In genomic region chr6:138805431-138805830, GRCh38 we compare ENCODE assay signal across 19 cellular contexts. TPM values are rescaled to one million over a fixed set of nuclear protein-coding genes. Genes with fewer than 3 reads are reported as not detected.
DNase-seq lines count a peak whose midpoint lies in the region; ATAC-seq and TF ChIP-seq lines count a peak whose summit lies in the region.
"Had no signal": no experiment of that assay in that cellular context is flagged by ENCODE, and none has a peak within 500 bp of the region (broad histone marks: within the 10 kb centered on the region; RNA-seq: fewer than 3 reads in every experiment).

No MANE protein-coding gene starts in this region.

- H3K4me3 Mint-ChIP-seq in progenitor cell of endocrine pancreas (ENCODE audit: low read depth) = no peak overlapping the region
- H3K4me3 Mint-ChIP-seq: H9; immature natural killer cell; naive thymus-derived CD8-positive, alpha-beta T cell had no signal

- H3K27me3 ChIP-seq in neuronal stem cell (ENCODE audit: control insufficient read depth in 3 of 3, insufficient read depth in 3 of 3, low read depth in 1 of 3, low read length in 3 of 3) = no peaks in the 10 kb centered on the region
- H3K27me3 ChIP-seq: colonic mucosa had no signal

- no peak overlapping the region for H4K91ac ChIP-seq in neuronal stem cell (ENCODE audit: low read depth, low read length, poor library complexity)

- no peaks in the 10 kb centered on the region for H3K36me3 ChIP-seq in neuronal stem cell (replicated peaks in 1 of 2; ENCODE audit: control insufficient read depth in 2 of 2, insufficient read depth in 2 of 2, low read length in 2 of 2)
- H3K36me3 ChIP-seq: colonic mucosa, thoracic aorta had no signal

- no peaks in the 10 kb centered on the region for H3K4me1 Mint-ChIP-seq in progenitor cell of endocrine pancreas (ENCODE audit: low read depth)
- H3K4me1 Mint-ChIP-seq: H9, immature natural killer cell had no signal

- H3K14ac ChIP-seq in neuronal stem cell (ENCODE audit: low read length) = no peak overlapping the region

- H3K23ac ChIP-seq in neuronal stem cell (ENCODE audit: low read depth, low read length, poor library complexity) = no peak overlapping the region

- H3K4me1 ChIP-seq in neuronal stem cell (ENCODE audit: control insufficient read depth in 2 of 2, insufficient read depth in 1 of 2, low read depth in 1 of 2, low read length in 2 of 2) = no peaks in the 10 kb centered on the region
- H3K4me1 ChIP-seq: colonic mucosa had no signal

- no peak for TF ChIP-seq CTCF in progenitor cell of endocrine pancreas (IDR thresholded peaks at IDR 0.05; ENCODE audit: unreplicated experiment)

- peaks cover 0 to 1% of the 10 kb centered on the region in 2 donors for H3K9me3 ChIP-seq in neuronal stem cell (replicated peaks in 1 of 2; ENCODE audit: control insufficient read depth in 2 of 2, insufficient read depth in 1 of 2, low read depth in 1 of 2, low read length in 2 of 2)
- H3K9me3 ChIP-seq: colonic mucosa, thoracic aorta had no signal

- no CpG with 5 or more reads among the region's 2 CpGs for WGBS in neuronal stem cell (ENCODE audit: extremely low coverage in 2 of 2, insufficient read length in 2 of 2, insufficient replicate concordance in 1 of 2), 2 donors

- H2BK15ac ChIP-seq in neuronal stem cell (ENCODE audit: low read length) = no peak overlapping the region

- H3K27ac Mint-ChIP-seq in progenitor cell of endocrine pancreas = no peak overlapping the region
- H3K27ac Mint-ChIP-seq: H9; immature natural killer cell; naive thymus-derived CD8-positive, alpha-beta T cell had no signal

- no peak overlapping the region for H2AK5ac ChIP-seq in neuronal stem cell (ENCODE audit: low read depth, low read length)

- no peak overlapping the region for H3K18ac ChIP-seq in neuronal stem cell (ENCODE audit: low read length)

- H2BK5ac ChIP-seq in neuronal stem cell (ENCODE audit: low read length) = no peak overlapping the region

- H3K4me2 ChIP-seq in neuronal stem cell (ENCODE audit: insufficient read depth, low read length, poor library complexity, severe bottlenecking) = no peak overlapping the region
- H3K4me2 ChIP-seq: smooth muscle cell had no signal

- H4K8ac ChIP-seq in neuronal stem cell (ENCODE audit: low read depth, low read length) = no peak overlapping the region

- no peak overlapping the region for H3K9ac ChIP-seq in neuronal stem cell (ENCODE audit: low read depth, low read length, poor library complexity)

- H2BK120ac ChIP-seq in neuronal stem cell (ENCODE audit: low read depth, low read length) = no peak overlapping the region

- no peak overlapping the region for H3K4ac ChIP-seq in neuronal stem cell (ENCODE audit: low read length)

- no peak for ATAC-seq in GM21723 (IDR thresholded peaks at IDR 0.05; ENCODE audit: unreplicated experiment)
- ATAC-seq: naive thymus-derived CD8-positive, alpha-beta T cell had no signal

- H3K4me3 ChIP-seq in neuronal stem cell (ENCODE audit: low read length in 2 of 2) = no peak overlapping the region
- H3K4me3 ChIP-seq: colonic mucosa, smooth muscle cell, thoracic aorta had no signal

- no peaks in the 10 kb centered on the region for H3K9me3 Mint-ChIP-seq in progenitor cell of endocrine pancreas (ENCODE audit: low read depth)
- H3K9me3 Mint-ChIP-seq: immature natural killer cell; naive thymus-derived CD8-positive, alpha-beta T cell had no signal

- no peaks in the 10 kb centered on the region for H3K79me1 ChIP-seq in neuronal stem cell (ENCODE audit: low read depth, low read length)

- peak overlapping the region; percentile 24 for H2AFZ ChIP-seq in neuronal stem cell (ENCODE audit: low read length)

- peak; percentile 16 for DNase-seq in EL
- peak; percentile 30 for DNase-seq in NAMALWA (ENCODE audit: low spot score)
- DNase-seq in fibroblast of gingiva (ENCODE audit: low read depth) = peak; percentile 61
- no peak for DNase-seq in neuronal stem cell (ENCODE audit: low spot score)
- no peak for DNase-seq in progenitor cell of endocrine pancreas (ENCODE audit: low spot score, unreplicated experiment)
- no peak for DNase-seq in COLO829 (ENCODE audit: low spot score)
- DNase-seq: activated CD4-positive, CD25-positive, alpha-beta regulatory T cell treated with anti-CD3 and anti-CD28 coated beads, Interleukin-2, amount 50 U/mL, for 72 hours; C1 segment of cervical spinal cord; colonic mucosa; H9; immature natural killer cell; mammary epithelial cell; naive thymus-derived CD8-positive, alpha-beta T cell; NCI-H1436; SHP77; T-helper 9 cell had no signal

- H3K27me3 Mint-ChIP-seq in progenitor cell of endocrine pancreas = peaks cover 3% of the 10 kb centered on the region

- no peaks in the 10 kb centered on the region for H3K36me3 Mint-ChIP-seq in progenitor cell of endocrine pancreas (ENCODE audit: insufficient read depth)
- H3K36me3 Mint-ChIP-seq: immature natural killer cell; naive thymus-derived CD8-positive, alpha-beta T cell had no signal

- no peak overlapping the region for H3K27ac ChIP-seq in neuronal stem cell (replicated peaks; ENCODE audit: low read length)
- H3K27ac ChIP-seq: colonic mucosa, thoracic aorta had no signal

- H2BK12ac ChIP-seq in neuronal stem cell (ENCODE audit: low read length) = no peak overlapping the region

RNA-seq across cellular contexts. Expression of gene ECT2L, which starts 9.5 kb away (rescaled TPM):
- not detected for polyA plus RNA-seq in neuronal stem cell (2013, experiment 1 of 2)
- not detected for polyA plus RNA-seq in neuronal stem cell (2013, experiment 2 of 2)
- total RNA-seq in progenitor cell of endocrine pancreas = not detected in 2 replicates
- total RNA-seq: colonic mucosa, H9, smooth muscle cell, thoracic aorta had no signal
- polyA plus RNA-seq: immature natural killer cell, mammary epithelial cell had no signal

RNA-seq across cellular contexts. Expression of gene CCDC28A, which starts 31.9 kb away (rescaled TPM):
- 21.1 TPM for polyA plus RNA-seq in neuronal stem cell (2013, experiment 1 of 2)
- polyA plus RNA-seq in neuronal stem cell (2013, experiment 2 of 2) = 20.4 TPM
- 9.4 TPM in 2 replicates for total RNA-seq in progenitor cell of endocrine pancreas

Comparison
In these comparisons a context has a peak if more than half of its experiments do, and no peak if none do; other contexts are left out.
1. DNase-seq: peak in EL (single experiment), NAMALWA (single experiment) and fibroblast of gingiva (single experiment); none in neuronal stem cell (single experiment), progenitor cell of endocrine pancreas (single experiment) and COLO829 (single experiment).